ENCODE assay signal across 12 cellular contexts in genomic region chr20:58174708-58175287, GRCh38. TPM values are rescaled to one million over a fixed set of nuclear protein-coding genes. Genes with fewer than 3 reads are reported as not detected.
DNase-seq lines count a peak whose midpoint lies in the region; ATAC-seq and TF ChIP-seq lines count a peak whose summit lies in the region.
"Had no signal": no experiment of that assay in that cellular context is flagged by ENCODE, and none has a peak within 500 bp of the region (broad histone marks: within the 10 kb centered on the region; RNA-seq: fewer than 3 reads in every experiment).

No MANE protein-coding gene starts in this region.

- TF ChIP-seq EP300 in sigmoid colon (IDR thresholded peaks at IDR 0.05) = no peak

- intact Hi-C loops in adrenal gland (cut with DNase I) = loop anchor here (5.0 to 10.0 kb wide), 2 partner anchors 520 to 522 kb away; no protein-coding TSS in a partner anchor
- intact Hi-C loops in sigmoid colon (cut with DNase I) = loop anchor here (5.0 kb wide), 1 partner anchor 87 kb away; no protein-coding TSS in a partner anchor

- peaks cover 14% of the 10 kb centered on the region for H3K27me3 Mint-ChIP-seq in activated CD8-positive, alpha-beta memory T cell treated with anti-CD3 and anti-CD28 coated beads, Interleukin-2, amount 10 ng/mL, durations not matched to agents 7 days and 5 days

- H4K20me1 ChIP-seq in BLaER1 treated with 17β-estradiol and CSF1 and Interleukin-3, amounts not matched to agents 10 nM and 100 nM = no peaks in the 10 kb centered on the region

- H3K27ac Mint-ChIP-seq in activated CD8-positive, alpha-beta memory T cell treated with anti-CD3 and anti-CD28 coated beads, Interleukin-2, amount 10 ng/mL, durations not matched to agents 7 days and 5 days = no peak overlapping the region

- CTCF ChIA-PET in activated CD8-positive, alpha-beta memory T cell treated with anti-CD3 and anti-CD28 coated beads, Interleukin-2, amount 10 ng/mL, durations not matched to agents 7 days and 5 days (lab: Charles Lee) = no interaction called here

- H3K4me1 ChIP-seq in BLaER1 treated with 17β-estradiol and CSF1 and Interleukin-3, amounts not matched to agents 10 nM and 100 nM = peaks cover 18 to 68% (median 46%) of the 10 kb centered on the region in 10 experiments
- H3K4me1 ChIP-seq in adrenal gland (replicated peaks in 1 of 2) (peaks cover 0 to 7% of the 10 kb centered on the region in 2 donors), iPS-15b (ENCODE audit: control insufficient read depth, insufficient read depth, low read length) (peaks cover 14% of the 10 kb centered on the region), sigmoid colon (peaks cover 0 to 18% (median 12%) of the 10 kb centered on the region in 4 donors)

- no peaks in the 10 kb centered on the region for H3K36me3 Mint-ChIP-seq in activated CD8-positive, alpha-beta memory T cell treated with anti-CD3 and anti-CD28 coated beads, Interleukin-2, amount 10 ng/mL, durations not matched to agents 7 days and 5 days

- H3K36me3 ChIP-seq in BLaER1 treated with 17β-estradiol and CSF1 and Interleukin-3, amounts not matched to agents 10 nM and 100 nM = no peaks in the 10 kb centered on the region
- H3K36me3 ChIP-seq in adrenal gland (replicated peaks in 1 of 2) (no peaks in the 10 kb centered on the region), iPS-15b (ENCODE audit: control insufficient read depth, insufficient read depth, low read length) (no peaks in the 10 kb centered on the region), sigmoid colon (no peaks in the 10 kb centered on the region)

- no peaks in the 10 kb centered on the region for H3K9me3 ChIP-seq in BLaER1 treated with 17β-estradiol and CSF1 and Interleukin-3, amounts not matched to agents 10 nM and 100 nM (replicated peaks in 1 of 11)
- H3K9me3 ChIP-seq in adrenal gland (replicated peaks in 1 of 3) (no peaks in the 10 kb centered on the region), iPS-15b (ENCODE audit: control insufficient read depth, insufficient read depth, low read length) (no peaks in the 10 kb centered on the region), sigmoid colon (no peaks in the 10 kb centered on the region)

- H3K9me3 Mint-ChIP-seq in activated CD8-positive, alpha-beta memory T cell treated with anti-CD3 and anti-CD28 coated beads, Interleukin-2, amount 10 ng/mL, durations not matched to agents 7 days and 5 days (ENCODE audit: low read depth) = no peaks in the 10 kb centered on the region

- peaks cover 11% of the 10 kb centered on the region for H3K4me1 Mint-ChIP-seq in activated CD8-positive, alpha-beta memory T cell treated with anti-CD3 and anti-CD28 coated beads, Interleukin-2, amount 10 ng/mL, durations not matched to agents 7 days and 5 days

- H3K9ac ChIP-seq in BLaER1 treated with 17β-estradiol and CSF1 and Interleukin-3, amounts not matched to agents 10 nM and 100 nM = peak overlapping the region in 8 of 11 experiments; percentile 18 to 60 (median 30); a peak in 12 of 22 replicates
- H3K9ac ChIP-seq in iPS-15b (ENCODE audit: low read depth, low read length) = peak overlapping the region; percentile 16

- H3K27ac ChIP-seq in BLaER1 treated with 17β-estradiol and CSF1 and Interleukin-3, amounts not matched to agents 10 nM and 100 nM = peak overlapping the region in 8 of 11 experiments; percentile 3 to 62 (median 26); a peak in 11 of 22 replicates
- peak overlapping the region in 3 of 5 donors; percentile 55 to 83 (median 79) for H3K27ac ChIP-seq in adrenal gland
- H3K27ac ChIP-seq in sigmoid colon = peak overlapping the region; percentile 65 to 79 (median 72)
- H3K27ac ChIP-seq: PC-9 had no signal

- TF ChIP-seq POLR2A in adrenal gland (IDR thresholded peaks at IDR 0.05) (no peak), sigmoid colon (IDR thresholded peaks at IDR 0.05) (no peak)

- ATAC-seq in HG02763 (IDR thresholded peaks at IDR 0.05; ENCODE audit: unreplicated experiment) = no peak
- ATAC-seq in activated CD8-positive, alpha-beta memory T cell treated with anti-CD3 and anti-CD28 coated beads, Interleukin-2, amount 10 ng/mL, durations not matched to agents 7 days and 5 days = no peak

- TF ChIP-seq CTCF in adrenal gland (IDR thresholded peaks at IDR 0.05) (no peak), sigmoid colon (IDR thresholded peaks at IDR 0.05) (no peak)

- peak overlapping the region in 3 of 10 experiments; percentile 7 to 37 (median 29); a peak in 3 of 20 replicates for H3K4me3 ChIP-seq in BLaER1 treated with 17β-estradiol and CSF1 and Interleukin-3, amounts not matched to agents 10 nM and 100 nM
- H3K4me3 ChIP-seq in adrenal gland = peak overlapping the region in 1 of 4 donors; percentile 20
- no peak overlapping the region for H3K4me3 ChIP-seq in iPS-15b (ENCODE audit: low read depth, low read length)
- peak overlapping the region; percentile 5 to 38 (median 30) for H3K4me3 ChIP-seq in sigmoid colon
- H3K4me3 ChIP-seq: PC-9 had no signal

- 49 to 69% (median 61%) methylated on average over 7 to 10 of the region's 10 CpGs for WGBS in adrenal gland, 4 donors
- WGBS in sigmoid colon, 2 donors = 66 to 70% methylated on average over 10 of the region's 10 CpGs

- peaks cover 0 to 5% (median 0%) of the 10 kb centered on the region in 11 experiments; a peak in 1 of 22 replicates for H3K27me3 ChIP-seq in BLaER1 treated with 17β-estradiol and CSF1 and Interleukin-3, amounts not matched to agents 10 nM and 100 nM
- H3K27me3 ChIP-seq in adrenal gland = no peaks in the 10 kb centered on the region
- peaks cover 14% of the 10 kb centered on the region for H3K27me3 ChIP-seq in iPS-15b (ENCODE audit: control insufficient read depth, insufficient read depth, low read length)
- H3K27me3 ChIP-seq in sigmoid colon = peaks cover 0 to 6% (median 0%) of the 10 kb centered on the region in 3 donors

- H3K4me2 ChIP-seq in BLaER1 treated with 17β-estradiol and CSF1 and Interleukin-3, amounts not matched to agents 10 nM and 100 nM = peak overlapping the region; percentile 42 to 89 (median 87)
- H3K4me2 ChIP-seq: PC-9 had no signal

- DNase-seq in adrenal gland (peak in 5 of 7 donors; percentile 5 to 52 (median 30)), sigmoid colon (peak; percentile 87), RKO (ENCODE audit: low spot score) (no peak)
- no peak for DNase-seq in activated CD4-positive, alpha-beta T cell treated with anti-CD3 and anti-CD28 coated beads, Interleukin-2, amount 50 U/mL, for 4 hours
- DNase-seq in activated CD8-positive, alpha-beta memory T cell treated with anti-CD3 and anti-CD28 coated beads, Interleukin-2, amount 10 ng/mL, durations not matched to agents 7 days and 5 days = no peak
- DNase-seq: activated CD4-positive, alpha-beta T cell treated with anti-CD3 and anti-CD28 coated beads for 4 hours; amygdala; PC-9 had no signal

- no peak overlapping the region for H3K4me3 Mint-ChIP-seq in activated CD8-positive, alpha-beta memory T cell treated with anti-CD3 and anti-CD28 coated beads, Interleukin-2, amount 10 ng/mL, durations not matched to agents 7 days and 5 days

RNA-seq across cellular contexts. Expression of gene ANKRD60, which starts 53.7 kb away (rescaled TPM):
- total RNA-seq in adrenal gland (not detected), sigmoid colon (under 1 TPM in 1 of 4 donors, not detected in 3; 0.82 TPM)
- polyA plus RNA-seq in adrenal gland (not detected), sigmoid colon (not detected)
- not detected for total RNA-seq in activated CD8-positive, alpha-beta memory T cell treated with anti-CD3 and anti-CD28 coated beads, Interleukin-2, amount 10 ng/mL, durations not matched to agents 7 days and 5 days
- total RNA-seq: PC-9 had no signal
- polyA plus RNA-seq: neural cell had no signal

Comparison
In these comparisons a context has a peak if more than half of its experiments do, and no peak if none do; other contexts are left out.
1. H3K27ac ChIP-seq: peak in every context shown above with its lines; median percentile 79 in adrenal gland; 72 in sigmoid colon; 26 in BLaER1 treated with 17β-estradiol and CSF1 and Interleukin-3, amounts not matched to agents 10 nM and 100 nM.
2. DNase-seq: peak in adrenal gland (5 of 7) and sigmoid colon (single experiment); none in RKO (single experiment), activated CD4-positive, alpha-beta T cell treated with anti-CD3 and anti-CD28 coated beads, Interleukin-2, amount 50 U/mL, for 4 hours (0 of 2) and activated CD8-positive, alpha-beta memory T cell treated with anti-CD3 and anti-CD28 coated beads, Interleukin-2, amount 10 ng/mL, durations not matched to agents 7 days and 5 days (single experiment).